25 cellular contexts compared by ENCODE assay signal in genomic region chr10:70391654-70392053, GRCh38. TPM values are rescaled to one million over a fixed set of nuclear protein-coding genes. Genes with fewer than 3 reads are reported as not detected.
"Had no signal": no experiment of that assay in that cellular context is flagged by ENCODE, and none has a peak within 500 bp of the region (broad histone marks: within the 10 kb centered on the region; RNA-seq: fewer than 3 reads in every experiment).

No MANE protein-coding gene starts in this region.

- H3K9me3 ChIP-seq: MG63, SJCRH30, SK-N-SH had no signal

- H3K36me3 ChIP-seq: MG63, SJCRH30 had no signal

- H3K27me3 ChIP-seq: MG63, SJCRH30 had no signal

- H3K4me1 ChIP-seq: SJCRH30 had no signal

- H3K27ac ChIP-seq: KMS-11, SJCRH30, VCaP had no signal

- H3K4me2 ChIP-seq: KMS-11, SK-N-SH had no signal

- H3K9ac ChIP-seq: KMS-11, SK-N-SH had no signal

- H3K4me3 ChIP-seq: MG63, SJCRH30 had no signal

- DNase-seq: activated CD4-positive, alpha-beta memory T cell treated with anti-CD3 and anti-CD28 coated beads for 36 hours; activated CD4-positive, alpha-beta T cell treated with anti-CD3 and anti-CD28 coated beads, Interleukin-2, amount 10 ng/mL, durations not matched to agents 7 days and 5 days; activated CD4-positive, CD25-positive, alpha-beta regulatory T cell; activated CD8-positive, alpha-beta memory T cell treated with anti-CD3 and anti-CD28 coated beads for 24 hours; activated naive CD4-positive, alpha-beta T cell treated with anti-CD3 and anti-CD28 coated beads, Interleukin-2, amount 50 U/mL, for 16 hours; activated naive CD8-positive, alpha-beta T cell treated with anti-CD3 and anti-CD28 coated beads, Interleukin-2, amount 10 ng/mL, durations not matched to agents 7 days and 5 days; activated T-cell treated with anti-CD3 and anti-CD28 coated beads, Interleukin-2, amount 50 U/mL, for 4 hours; aorta; IMR-90; MG63; MV-4-11; NCI-H1092 treated with DMSO at 0.1 percent for 48 hours; NCI-H1417 treated with DMSO at 0.1 percent for 48 hours; NCI-H1694; NCI-H2029; NCI-H2107; NCI-H2171 treated with DMSO at 0.1 percent for 48 hours; NCI-H510A treated with DMSO at 0.1 percent for 48 hours; NK-92 treated with Interleukin-12 subunit alpha and Interleukin-12 subunit beta, amount 100 ng/mL, for 24 hours; SJCRH30; SK-N-SH; T-helper 1 cell had no signal

- ATAC-seq: activated T-cell treated with anti-CD3 and anti-CD28 coated beads, Interleukin-2, amount 50 U/mL, for 4 hours; activated T-helper 17 cell treated with anti-CD3 and anti-CD28 coated beads, Interleukin-2, amount 50 U/mL, for 72 hours had no signal

RNA-seq across cellular contexts. Expression of gene NODAL, which starts 49.8 kb away (rescaled TPM):
- total RNA-seq: activated CD4-positive, alpha-beta memory T cell treated with anti-CD3 and anti-CD28 coated beads for 36 hours; activated CD4-positive, alpha-beta T cell treated with anti-CD3 and anti-CD28 coated beads, Interleukin-2, amount 10 ng/mL, durations not matched to agents 7 days and 5 days; activated naive CD8-positive, alpha-beta T cell treated with anti-CD3 and anti-CD28 coated beads, Interleukin-2, amount 10 ng/mL, durations not matched to agents 7 days and 5 days; activated T-cell treated with anti-CD3 and anti-CD28 coated beads, Interleukin-2, amount 50 U/mL, for 4 hours; activated T-helper 17 cell treated with anti-CD3 and anti-CD28 coated beads, Interleukin-2, amount 50 U/mL, for 72 hours; aorta; IMR-90; SJCRH30 had no signal
- polyA plus RNA-seq: IMR-90, SK-N-SH had no signal
